1 cellular context compared by ENCODE assay signal in the genomic region with DNA sequence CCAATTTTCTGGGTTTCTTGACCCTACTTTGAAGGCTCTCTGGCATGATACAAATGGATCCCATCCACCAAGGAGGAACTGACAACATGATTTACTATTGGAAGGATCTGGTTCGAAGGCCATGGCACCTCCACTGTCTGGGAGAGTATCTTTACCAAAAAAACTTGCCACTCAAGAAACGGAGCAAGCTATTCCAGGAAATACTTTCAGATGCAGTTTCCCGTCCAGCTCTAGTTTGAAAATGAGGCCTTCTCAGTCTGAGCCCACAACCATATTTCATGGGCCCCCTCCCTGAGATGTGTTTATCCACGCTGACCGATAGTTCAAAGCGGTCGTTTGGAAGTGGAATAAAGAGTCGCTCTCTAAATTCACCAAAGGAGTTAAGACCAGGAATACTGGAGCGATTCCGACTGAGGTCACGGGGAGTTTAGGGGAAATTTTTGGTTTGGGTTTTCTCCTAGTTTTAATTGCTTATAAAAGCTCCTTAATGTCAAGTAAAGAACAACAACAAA.
TF ChIP-seq lines count a peak whose summit lies in the region.

No MANE protein-coding gene starts in this region.

TF ChIP-seq in GM23338, 12 proteins besides CTCF, POLR2A, EP300 and RAD21 (continued from another document):
- TF ChIP-seq, protein P1, sequence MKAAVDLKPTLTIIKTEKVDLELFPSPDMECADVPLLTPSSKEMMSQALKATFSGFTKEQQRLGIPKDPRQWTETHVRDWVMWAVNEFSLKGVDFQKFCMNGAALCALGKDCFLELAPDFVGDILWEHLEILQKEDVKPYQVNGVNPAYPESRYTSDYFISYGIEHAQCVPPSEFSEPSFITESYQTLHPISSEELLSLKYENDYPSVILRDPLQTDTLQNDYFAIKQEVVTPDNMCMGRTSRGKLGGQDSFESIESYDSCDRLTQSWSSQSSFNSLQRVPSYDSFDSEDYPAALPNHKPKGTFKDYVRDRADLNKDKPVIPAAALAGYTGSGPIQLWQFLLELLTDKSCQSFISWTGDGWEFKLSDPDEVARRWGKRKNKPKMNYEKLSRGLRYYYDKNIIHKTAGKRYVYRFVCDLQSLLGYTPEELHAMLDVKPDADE (IDR thresholded peaks at IDR 0.05): no peak
